In the genomic region with DNA sequence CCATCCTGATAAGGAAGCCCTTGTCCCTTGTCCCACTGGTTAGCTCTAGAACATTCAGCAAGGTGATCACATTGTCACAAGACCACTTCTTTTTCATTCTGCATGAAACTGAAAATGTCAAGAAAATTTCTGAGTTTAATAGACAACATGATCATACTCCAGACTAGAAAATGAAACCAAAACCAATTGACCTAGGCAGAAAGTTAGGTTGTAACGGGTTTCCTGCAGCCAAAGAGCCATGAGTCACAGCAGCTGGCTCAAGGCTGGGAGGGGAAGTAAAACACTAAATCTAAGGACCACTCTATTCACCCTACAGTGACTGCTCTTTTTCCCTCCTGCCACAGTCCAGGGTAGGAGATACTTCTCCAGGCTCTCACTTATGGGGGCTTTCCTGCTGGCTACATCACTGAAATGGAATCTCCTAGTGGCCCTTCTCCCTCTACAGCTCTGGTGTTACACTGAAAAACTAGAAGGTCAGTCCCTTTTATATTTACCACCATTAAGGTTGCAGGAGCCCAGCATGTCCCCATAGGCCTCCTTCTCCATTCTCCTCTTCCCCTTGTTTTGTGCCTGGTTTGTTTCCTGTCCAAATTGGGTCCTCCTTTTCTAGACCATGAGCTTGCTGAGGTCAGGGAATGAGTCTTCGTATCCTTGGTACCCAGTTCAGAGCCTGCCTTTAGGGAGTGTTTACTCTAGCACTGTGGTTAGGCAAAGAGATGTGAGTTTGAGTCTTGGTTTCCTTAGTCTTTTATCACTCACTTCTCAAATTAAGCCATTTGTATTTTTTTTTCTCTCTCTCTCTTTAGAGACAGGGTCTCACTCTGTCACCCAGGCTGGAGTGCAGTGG, we compare ENCODE assay signal across 8 cellular contexts.
DNase-seq lines count a peak whose midpoint lies in the region; ATAC-seq and TF ChIP-seq lines count a peak whose summit lies in the region.

No MANE protein-coding gene starts in this region.

- ATAC-seq in GM18520 (IDR thresholded peaks at IDR 0.05; ENCODE audit: unreplicated experiment) (peak; percentile 87), HG02852 (IDR thresholded peaks at IDR 0.05; ENCODE audit: unreplicated experiment) (peak; percentile 93)

- peak; percentile 18 for DNase-seq in NCI-H774 (lab: John Stamatoyannopoulos, UW)
- peak; percentile 20 for DNase-seq in activated T-cell treated with anti-CD3 and anti-CD28 coated beads for 48 hours (ENCODE audit: low read depth)
- DNase-seq in fibroblast of pulmonary artery (ENCODE audit: low read depth), result peak; percentile 74
- peak; percentile 10 for DNase-seq in putamen (ENCODE audit: low spot score)
- DNase-seq in NCI-H1105 (lab: John Stamatoyannopoulos, UW), result no peak
- DNase-seq in midbrain (lab: John Stamatoyannopoulos, UW), result no peak

- TF ChIP-seq CTCF in fibroblast of pulmonary artery (IDR thresholded peaks at IDR 0.05; ENCODE audit: low read length, missing control alignments), result no peak

- peak overlapping the region; percentile 42 for H3K4me3 ChIP-seq in fibroblast of pulmonary artery (replicated peaks; ENCODE audit: low read depth, low read length)

Comparison
In these comparisons a context has a peak if more than half of its experiments do, and no peak if none do; other contexts are left out.
1. DNase-seq: peak in NCI-H774 (single experiment), activated T-cell treated with anti-CD3 and anti-CD28 coated beads for 48 hours (single experiment), fibroblast of pulmonary artery (single experiment) and putamen (single experiment); none in NCI-H1105 (single experiment) and midbrain (single experiment).